ENCODE assay signal across 25 cellular contexts in genomic region chr9:31677877-31678276, GRCh38.
"Had no signal": no experiment of that assay in that cellular context is flagged by ENCODE, and none has a peak within 500 bp of the region (broad histone marks: within the 10 kb centered on the region; RNA-seq: fewer than 3 reads in every experiment).

No MANE protein-coding gene starts in this region.

- H3K4me2 ChIP-seq: KMS-11 had no signal

- H3K36me3 ChIP-seq: brain microvascular endothelial cell had no signal

- H3K27me3 Mint-ChIP-seq: activated CD8-positive, alpha-beta memory T cell treated with anti-CD3 and anti-CD28 coated beads, Interleukin-2, amount 10 ng/mL, durations not matched to agents 7 days and 5 days; activated naive CD4-positive, alpha-beta T cell treated with anti-CD3 and anti-CD28 coated beads, Interleukin-2, amount 50 U/mL, for 24 hours had no signal

- DNase-seq: activated CD4-positive, alpha-beta T cell treated with anti-CD3 and anti-CD28 coated beads for 1 hour; activated CD4-positive, alpha-beta T cell treated with anti-CD3 and anti-CD28 coated beads for 48 hours; activated CD8-positive, alpha-beta memory T cell treated with anti-CD3 and anti-CD28 coated beads for 24 hours; activated CD8-positive, alpha-beta memory T cell treated with anti-CD3 and anti-CD28 coated beads, Interleukin-2, amount 10 ng/mL, durations not matched to agents 7 days and 5 days; activated CD8-positive, alpha-beta memory T cell treated with anti-CD3 and anti-CD28 coated beads, Interleukin-2, amount 50 U/mL, for 48 hours; activated gamma-delta T cell; activated naive CD4-positive, alpha-beta T cell treated with Interleukin-2 at 50 U/mL for 16 hours; activated T-cell treated with anti-CD3 and anti-CD28 coated beads, Interleukin-2, amount 50 U/mL, for 1 hour; amniotic stem cell; aorta; brain microvascular endothelial cell; central memory CD4-positive, alpha-beta T cell; MM.1S; MV-4-11; NCI-H1092; NCI-H1436 treated with DMSO at 0.1 percent for 48 hours; NCI-H1694 treated with DMSO at 0.1 percent for 48 hours; NCI-H2029; NCI-H345; NCI-H524 treated with DMSO at 0.1 percent for 48 hours; NK-92 treated with Interleukin-12 subunit alpha and Interleukin-12 subunit beta, amount 100 ng/mL, for 24 hours; Right ventricle myocardium superior had no signal

- H3K27me3 ChIP-seq: brain microvascular endothelial cell had no signal

- H3K27ac ChIP-seq: brain microvascular endothelial cell, KMS-11 had no signal

- H3K36me3 Mint-ChIP-seq: activated CD8-positive, alpha-beta memory T cell treated with anti-CD3 and anti-CD28 coated beads, Interleukin-2, amount 10 ng/mL, durations not matched to agents 7 days and 5 days; activated naive CD4-positive, alpha-beta T cell treated with anti-CD3 and anti-CD28 coated beads, Interleukin-2, amount 50 U/mL, for 24 hours; WTC11 had no signal

- H3K4me3 Mint-ChIP-seq: activated CD8-positive, alpha-beta memory T cell treated with anti-CD3 and anti-CD28 coated beads, Interleukin-2, amount 10 ng/mL, durations not matched to agents 7 days and 5 days; activated naive CD4-positive, alpha-beta T cell treated with anti-CD3 and anti-CD28 coated beads, Interleukin-2, amount 50 U/mL, for 24 hours; WTC11 had no signal

- ATAC-seq: activated CD8-positive, alpha-beta memory T cell treated with anti-CD3 and anti-CD28 coated beads, Interleukin-2, amount 10 ng/mL, durations not matched to agents 7 days and 5 days; WTC11 had no signal

- H3K9ac ChIP-seq: KMS-11 had no signal

- H3K27ac Mint-ChIP-seq: activated CD8-positive, alpha-beta memory T cell treated with anti-CD3 and anti-CD28 coated beads, Interleukin-2, amount 10 ng/mL, durations not matched to agents 7 days and 5 days; activated naive CD4-positive, alpha-beta T cell treated with anti-CD3 and anti-CD28 coated beads, Interleukin-2, amount 50 U/mL, for 24 hours; WTC11 had no signal

- H3K9me3 Mint-ChIP-seq: WTC11 had no signal
